In the genomic region with DNA sequence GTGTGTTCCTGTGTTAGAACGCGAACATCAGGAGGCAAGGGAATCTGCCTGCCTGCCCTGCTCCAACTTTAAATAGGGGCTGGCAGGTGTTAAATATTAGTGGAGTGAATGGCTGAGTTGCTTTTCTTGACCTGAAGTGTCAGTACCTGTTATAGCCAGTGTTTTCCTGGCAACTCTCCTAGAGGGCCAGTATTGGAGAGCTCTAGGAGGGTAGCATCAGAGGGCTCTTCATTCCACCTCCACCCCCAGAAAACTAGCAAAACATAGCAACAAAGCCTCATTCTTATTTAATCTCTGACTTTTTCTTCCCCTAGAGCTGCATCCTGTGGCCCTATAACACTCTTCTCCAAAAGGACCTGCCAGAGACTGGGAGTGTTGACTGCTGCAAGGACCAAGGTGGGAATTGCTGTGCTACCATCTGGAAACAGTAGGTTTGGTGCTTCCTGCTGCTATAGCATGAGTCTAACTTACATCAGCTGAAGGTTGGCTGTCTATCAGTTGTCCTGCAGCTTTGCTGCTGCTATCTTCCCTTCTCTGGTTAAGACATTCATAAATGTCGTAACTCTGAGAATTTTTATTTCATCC, we compare ENCODE assay signal across 15 cellular contexts. TPM values are rescaled to one million over a fixed set of nuclear protein-coding genes. Genes with fewer than 3 reads are reported as not detected.
DNase-seq lines count a peak whose midpoint lies in the region; ATAC-seq, FAIRE-seq and TF ChIP-seq lines count a peak whose summit lies in the region.
"Had no signal": no experiment of that assay in that cellular context is flagged by ENCODE, and none has a peak within 500 bp of the region (broad histone marks: within the 10 kb centered on the region; RNA-seq: fewer than 3 reads in every experiment).

No MANE protein-coding gene starts in this region.

- H2BK15ac ChIP-seq in H1 (ENCODE audit: low read length), result no peak overlapping the region

- H2BK5ac ChIP-seq in H1 (ENCODE audit: low read depth, low read length), result no peak overlapping the region

- H4K5ac ChIP-seq in H1 (ENCODE audit: insufficient read length, low read depth, low read length), result no peak overlapping the region

- H4K8ac ChIP-seq in H1 (ENCODE audit: extremely low read depth, insufficient read depth, low read length), result no peak overlapping the region

- intact Hi-C loops in left ventricle myocardium inferior (cut with micrococcal nuclease), result no loop called here
- intact Hi-C loops in cardiac septum (cut with DNase I), result no loop called here
- intact Hi-C loops in kidney (cut with DNase I), result no loop called here
- intact Hi-C loops in sciatic nerve (cut with DNase I), result no loop called here

- WGBS in H1 (ENCODE audit: extremely low coverage in 1 of 2, insufficient coverage in 1 of 2, insufficient read length in 1 of 2, insufficient replicate concordance in 2 of 2, low coverage in 1 of 2, low lambda C conversion rate in 2 of 2, missing lambda C conversion rate in 1 of 2), 2 experiments, result 80% methylated on average over 3 of the region's 3 CpGs; no CpG with 5 or more reads in 1 of the 2 experiments

- TF ChIP-seq RAD21 in H1 (IDR thresholded peaks at IDR 0.05 in 1 of 2, conservative IDR thresholded peaks at IDR 0.05 in 1 of 2; ENCODE audit: low read depth in 2 of 2, low read length in 2 of 2), result no peak

- H3K36me3 ChIP-seq in left ventricle myocardium inferior (no peaks in the 10 kb centered on the region), H1 (ENCODE audit: control insufficient read depth in 2 of 4, insufficient read depth in 4 of 4, low read length in 3 of 4) (no peaks in the 10 kb centered on the region), kidney (ENCODE audit: control insufficient read depth in 1 of 2, insufficient read depth in 2 of 2, low read length in 2 of 2) (peaks cover 0 to 3% of the 10 kb centered on the region in 2 donors)

- ATAC-seq in sciatic nerve, result no peak

- no peaks in the 10 kb centered on the region for H3K79me1 ChIP-seq in H1 (ENCODE audit: low read depth, low read length)

- H2AFZ ChIP-seq in H1 (ENCODE audit: low read length), result 0 out of 2 replicates have a peak overlapping the region, but pooled peaks have one; percentile 11

- H3K27ac ChIP-seq in left ventricle myocardium inferior (replicated peaks), result peak overlapping the region; percentile 92
- H3K27ac ChIP-seq in H1 (ENCODE audit: low read depth, low read length), result no peak overlapping the region
- no peak overlapping the region for H3K27ac ChIP-seq in kidney (ENCODE audit: low read depth in 2 of 2, low read length in 2 of 2)
- H3K27ac ChIP-seq in RWPE1, result no peak overlapping the region

- no peak overlapping the region for H3K14ac ChIP-seq in H1 (ENCODE audit: insufficient read length)

- FAIRE-seq in H1 (lab: Jason Lieb, UNC) (no peak), kidney (lab: Jason Lieb, UNC) (no peak)
- FAIRE-seq: A204.1 had no signal

- no peak overlapping the region for H2BK12ac ChIP-seq in H1 (ENCODE audit: low read depth, low read length)

- TF ChIP-seq EP300 in H1 (IDR thresholded peaks at IDR 0.05; ENCODE audit: borderline replicate concordance in 1 of 2, low read depth in 2 of 2, low read length in 2 of 2), result no peak

- H3K9me3 ChIP-seq in left ventricle myocardium inferior (replicated peaks) (no peaks in the 10 kb centered on the region), H1 (ENCODE audit: insufficient read depth in 2 of 2, low read depth in 1 of 2, low read length in 1 of 2) (no peaks in the 10 kb centered on the region), kidney (ENCODE audit: control insufficient read depth in 1 of 2, low read length in 2 of 2) (no peaks in the 10 kb centered on the region)

- H4K91ac ChIP-seq in H1 (replicated peaks; ENCODE audit: insufficient read length, low read length), result no peak overlapping the region

- H3K23ac ChIP-seq in H1 (ENCODE audit: insufficient read length), result no peak overlapping the region

- H3K27me3 ChIP-seq in left ventricle myocardium inferior (ENCODE audit: low read depth), result no peaks in the 10 kb centered on the region
- peaks cover 0 to 1% (median 0%) of the 10 kb centered on the region in 4 experiments; a peak in 1 of 7 replicates for H3K27me3 ChIP-seq in H1 (replicated peaks in 1 of 4; ENCODE audit: control insufficient read depth in 3 of 4, extremely low read depth in 1 of 4, insufficient read depth in 3 of 4, low read length in 3 of 4)

- H3K56ac ChIP-seq in H1 (replicated peaks; ENCODE audit: insufficient read length, low read depth, low read length), result no peak overlapping the region

- no peak overlapping the region for H3K4me3 ChIP-seq in left ventricle myocardium inferior
- H3K4me3 ChIP-seq in H1 (ENCODE audit: extremely low read depth in 1 of 4, insufficient read depth in 2 of 4, low read depth in 3 of 4, low read length in 4 of 4), result no peak overlapping the region
- H3K4me3 ChIP-seq in kidney (ENCODE audit: low read length in 2 of 2), result no peak overlapping the region

- H3K9ac ChIP-seq in H1 (replicated peaks in 1 of 4; ENCODE audit: extremely low read depth in 1 of 4, low read depth in 3 of 4, low read length in 3 of 4) (0 out of 7 replicates have a peak overlapping the region, but pooled peaks of 1 of the 4 experiments have one; percentile 39), kidney (ENCODE audit: low read length in 2 of 2) (no peak overlapping the region)

- CTCF ChIA-PET in H1 (lab: Charles Lee; ENCODE audit: partially characterized antibody), result no interaction called here
- CTCF ChIA-PET in RWPE1 (lab: Yijun Ruan, JAX), result no interaction called here

- no peak overlapping the region for H2BK20ac ChIP-seq in H1 (ENCODE audit: low read length)

- TF ChIP-seq POLR2A in H1 (IDR thresholded peaks at IDR 0.05; ENCODE audit: control extremely low read depth in 1 of 2, low read depth in 2 of 2, low read length in 2 of 2), result no peak

- peak overlapping the region in 1 of 2 experiments; percentile 29; a peak in 1 of 4 replicates for H3K4me2 ChIP-seq in H1 (ENCODE audit: insufficient read depth in 1 of 2, low read depth in 2 of 2, low read length in 2 of 2)

- H2AK5ac ChIP-seq in H1 (ENCODE audit: low read depth, low read length), result no peak overlapping the region

- POLR2A ChIA-PET in H1 (lab: Charles Lee; ENCODE audit: partially characterized antibody), result interaction anchor here (1.0 kb wide), 1 partner anchor 28 kb away, joined by 3 read pairs; no protein-coding TSS in a partner anchor
- POLR2A ChIA-PET in RWPE1 (lab: Yijun Ruan, JAX; ENCODE audit: low non-redundant PET), result no interaction called here

- peaks cover 78% of the 10 kb centered on the region for H3K4me1 ChIP-seq in left ventricle myocardium inferior
- peaks cover 0 to 9% (median 2%) of the 10 kb centered on the region in 4 experiments; a peak in 3 of 7 replicates for H3K4me1 ChIP-seq in H1 (replicated peaks in 1 of 4; ENCODE audit: control insufficient read depth in 3 of 4, insufficient read depth in 4 of 4, low read length in 3 of 4)
- peaks cover 8 to 16% of the 10 kb centered on the region in 2 donors for H3K4me1 ChIP-seq in kidney (ENCODE audit: control insufficient read depth in 1 of 2, insufficient read depth in 1 of 2, low read depth in 1 of 2, low read length in 2 of 2)

- no peaks in the 10 kb centered on the region for H4K20me1 ChIP-seq in H1 (replicated peaks in 1 of 2; ENCODE audit: control insufficient read depth in 1 of 2, insufficient read depth in 2 of 2, low read length in 2 of 2)

- TF ChIP-seq CTCF in left ventricle myocardium inferior (IDR thresholded peaks at IDR 0.05; ENCODE audit: borderline replicate concordance) (no peak), H1 (IDR thresholded peaks at IDR 0.05; ENCODE audit: control extremely low read depth in 1 of 3, insufficient read depth in 1 of 3, low read depth in 1 of 3, low read length in 3 of 3) (no peak), kidney (IDR thresholded peaks at IDR 0.05; ENCODE audit: borderline replicate concordance, extremely low read depth, insufficient read depth) (no peak), RWPE1 (conservative IDR thresholded peaks at IDR 0.05; ENCODE audit: low read depth) (no peak)

- H3K79me2 ChIP-seq in H1 (ENCODE audit: control insufficient read depth in 1 of 2, insufficient read depth in 2 of 2, low read length in 2 of 2), result no peaks in the 10 kb centered on the region

- no peak overlapping the region for H3K18ac ChIP-seq in H1 (ENCODE audit: extremely low read depth, low read length)

- no peaks in the 10 kb centered on the region; the same call in 1 of the 2 replicates for H3K23me2 ChIP-seq in H1 (ENCODE audit: low read depth, low read length)

- no peak overlapping the region for H3K4ac ChIP-seq in H1 (replicated peaks; ENCODE audit: insufficient read length, low read depth, low read length)

- no peak for DNase-seq in left ventricle myocardium inferior
- no peak for DNase-seq in cardiac septum (ENCODE audit: low spot score)
- DNase-seq in H1 (ENCODE audit: low read depth in 1 of 2, low spot score in 2 of 2), result no peak
- peak; percentile 12 for DNase-seq in iPS-NIHi7 (ENCODE audit: extremely low spot score)
- no peak for DNase-seq in kidney
- no peak for DNase-seq in sciatic nerve (ENCODE audit: low spot score)
- DNase-seq in RWPE1 (ENCODE audit: low spot score), result no peak
- no peak for DNase-seq in KBM-7
- DNase-seq: CD4-positive, alpha-beta memory T cell; HCEC 1CT; NCI-H1105 treated with DMSO at 0.1 percent for 48 hours; NCI-H1694; NCI-H510A; NCI-H774 had no signal

- H2BK120ac ChIP-seq in H1 (replicated peaks; ENCODE audit: low read depth, low read length), result no peak overlapping the region

- in situ Hi-C loops in KBM-7 (cut with MboI; ENCODE audit: low pct_unique_long_range_greater_than_20kb, low sequenced_read_pairs), result no loop called here

TF ChIP-seq in H1, 55 proteins besides CTCF, POLR2A, EP300 and RAD21 (continues in another document):
- TF ChIP-seq CHD1 (IDR thresholded peaks at IDR 0.05; ENCODE audit: low read depth, low read length) (no peak), RFX5 (IDR thresholded peaks at IDR 0.05; ENCODE audit: borderline replicate concordance, low read depth, low read length) (no peak), BACH1 (IDR thresholded peaks at IDR 0.05; ENCODE audit: low read length) (no peak), POU5F1 (IDR thresholded peaks at IDR 0.05; ENCODE audit: low read depth, low read length) (no peak), BCL11A (IDR thresholded peaks at IDR 0.05; ENCODE audit: low read depth in 2 of 2, low read length in 2 of 2) (no peak)

RNA-seq across cellular contexts. Expression of a gene that starts 33.5 kb away (rescaled TPM):
- 21.4 TPM for total RNA-seq in left ventricle myocardium inferior
- 37.8 TPM for total RNA-seq in cardiac septum
- 0.04 and 0.73 TPM in 2 replicates for total RNA-seq in H1 (2021; fragmentation: NEBNext Ultra II Directional; extraction: Animal tissue kit (Norgen Biotek cat#: 25700))
- 0.85 and 1.3 TPM in 2 replicates for polyA plus RNA-seq in H1 (2011; rRNA removed)
- 0.53 TPM for polyA plus RNA-seq in H1 (2011; cell fraction: cytosol; rRNA removed)
- polyA plus RNA-seq in H1 (2011; cell fraction: nucleus; rRNA removed), result 0.67 TPM
- polyA plus RNA-seq in H1 (2012, experiment 1 of 2), result 0.31 to 0.73 TPM (median 0.40 TPM) in 4 replicates
- polyA plus RNA-seq in H1 (2012, experiment 2 of 2), result not detected
- polyA plus RNA-seq in H1 (2013, experiment 1 of 2), result 0.26 TPM
- polyA plus RNA-seq in H1 (2013, experiment 2 of 2), result 0.26 TPM
- polyA minus RNA-seq in H1 (2011; rRNA and poly(A)+ RNA removed), result 2.9 and 3.3 TPM in 2 replicates
- 1.2 TPM for polyA minus RNA-seq in H1 (2011; cell fraction: cytosol; rRNA and poly(A)+ RNA removed)
- 0.90 TPM for polyA minus RNA-seq in H1 (2011; cell fraction: nucleus; rRNA and poly(A)+ RNA removed)
- total RNA-seq in kidney, result 67.7 TPM
- polyA plus RNA-seq in kidney (ENCODE audit: insufficient read depth, low read depth, low replicate concordance), result 5.3 TPM
- 43.6 TPM for total RNA-seq in sciatic nerve
- polyA plus RNA-seq: CD4-positive, alpha-beta memory T cell had no signal

Comparison
In these comparisons a context has a peak if more than half of its experiments do, and no peak if none do; other contexts are left out.
1. RNA of a gene that starts 33.5 kb away (total RNA-seq): 67.7 TPM in kidney (single experiment), 43.6 TPM in sciatic nerve (single experiment), 37.8 TPM in cardiac septum (single experiment) and 21.4 TPM in left ventricle myocardium inferior (single experiment); 0.04 to 0.73 TPM in H1; every median in the first group is over 10 times any median in the second.